ENCODE assay signal across 1 cellular context in the genomic region with DNA sequence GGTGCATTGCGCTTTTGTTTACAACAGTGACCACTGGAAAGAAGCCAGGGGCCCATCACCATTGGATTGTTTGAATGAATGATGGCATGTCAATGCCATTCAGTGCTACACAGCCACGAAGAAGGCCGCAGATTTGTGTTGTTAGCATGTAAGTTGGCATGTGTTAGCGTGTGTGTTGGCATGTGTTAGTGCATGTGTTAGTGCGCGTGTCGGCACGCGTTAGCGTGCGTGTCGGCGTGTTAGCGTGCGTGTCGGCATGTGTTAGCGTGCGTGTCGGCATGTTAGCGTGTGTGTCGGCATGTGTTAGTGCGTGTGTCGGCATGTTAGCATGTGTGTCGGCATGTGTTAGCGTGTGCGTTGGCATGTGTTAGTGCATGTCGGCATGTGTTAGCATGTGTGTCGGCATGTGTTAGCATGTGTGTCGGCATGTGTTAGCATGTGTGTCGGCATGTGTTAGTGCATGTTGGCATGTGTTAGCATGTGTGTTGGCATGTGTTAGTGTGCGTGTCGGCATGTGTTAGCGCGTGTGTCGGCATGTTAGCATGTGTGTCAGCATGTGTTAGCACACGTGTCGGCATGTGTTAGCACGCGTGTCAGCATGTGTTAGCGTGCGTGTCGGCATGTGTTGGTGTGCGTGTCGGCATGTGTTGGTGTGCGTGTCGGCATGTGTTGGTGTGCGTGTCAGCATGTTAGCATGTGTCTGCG.
TF ChIP-seq lines count a peak whose summit lies in the region.

No MANE protein-coding gene starts in this region.

TF ChIP-seq in endothelial cell of umbilical vein, 7 proteins besides CTCF, POLR2A, EP300 and RAD21:
- TF ChIP-seq MAX (IDR thresholded peaks at IDR 0.05; ENCODE audit: insufficient read depth, insufficient read length) (peak; percentile 63), GATA2 (IDR thresholded peaks at IDR 0.05; ENCODE audit: insufficient read depth, insufficient read length, low read depth, low read length) (no peak), EZH2 (IDR thresholded peaks at IDR 0.05; ENCODE audit: borderline replicate concordance, low read depth, low read length, severe bottlenecking) (no peak), MYC (IDR thresholded peaks at IDR 0.05; ENCODE audit: low read depth, low read length) (no peak), FOS (IDR thresholded peaks at IDR 0.05; ENCODE audit: borderline replicate concordance, insufficient read depth, low read length) (no peak), JUN (IDR thresholded peaks at IDR 0.05; ENCODE audit: borderline replicate concordance, insufficient read depth, insufficient read length, low read depth) (no peak), POLR2AphosphoS5 (IDR thresholded peaks at IDR 0.05; ENCODE audit: insufficient read depth, low read depth, low read length) (no peak)
TF ChIP-seq in endothelial cell of umbilical vein: peak in this region for 1.
